In the genomic region with DNA sequence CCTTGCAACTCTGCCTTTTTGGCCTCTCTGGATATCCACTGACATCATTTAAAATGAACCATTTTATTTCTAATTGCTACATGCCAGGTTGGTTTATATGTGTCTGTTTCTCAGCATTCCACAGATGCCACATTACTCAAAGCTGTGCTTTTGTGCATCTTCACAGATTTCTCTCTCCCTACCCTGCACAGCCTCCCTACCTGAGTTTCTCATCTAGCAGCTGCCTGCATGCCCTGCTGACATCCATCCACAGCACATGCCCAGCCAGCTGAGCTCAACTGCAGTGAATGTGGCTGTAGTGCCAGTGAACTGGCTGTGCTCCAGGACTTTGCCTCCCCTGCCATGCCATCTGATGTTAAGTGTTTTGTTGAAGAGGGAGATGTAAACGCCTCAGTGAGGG, we compare ENCODE assay signal across 13 cellular contexts. TPM values are rescaled to one million over a fixed set of nuclear protein-coding genes. Genes with fewer than 3 reads are reported as not detected.
DNase-seq lines count a peak whose midpoint lies in the region; ATAC-seq and TF ChIP-seq lines count a peak whose summit lies in the region.
"Had no signal": no experiment of that assay in that cellular context is flagged by ENCODE, and none has a peak within 500 bp of the region (broad histone marks: within the 10 kb centered on the region; RNA-seq: fewer than 3 reads in every experiment).

No MANE protein-coding gene starts in this region.

- no peak for ATAC-seq in GM23338
- ATAC-seq: gastroesophageal sphincter, sciatic nerve had no signal

- H3K27ac ChIP-seq in GM23338 (ENCODE audit: low read depth) (no peak overlapping the region), suprapubic skin (no peak overlapping the region)

- no peak overlapping the region for H3K4me2 ChIP-seq in GM23338

- H3K4me3 Mint-ChIP-seq in brain (no peak overlapping the region), GM23338 (no peak overlapping the region)
- no peak overlapping the region for H3K4me3 Mint-ChIP-seq in activated naive CD4-positive, alpha-beta T cell treated with anti-CD3 and anti-CD28 coated beads for 36 hours
- H3K4me3 Mint-ChIP-seq: memory B cell had no signal

- peaks cover 100% of the 10 kb centered on the region for H3K79me2 ChIP-seq in GM23338 (replicated peaks; ENCODE audit: insufficient read depth)

- H3K27me3 Mint-ChIP-seq in brain: no peaks in the 10 kb centered on the region
- no peaks in the 10 kb centered on the region for H3K27me3 Mint-ChIP-seq in GM23338 (ENCODE audit: insufficient read depth, low read depth, poor library complexity)
- H3K27me3 Mint-ChIP-seq in activated naive CD4-positive, alpha-beta T cell treated with anti-CD3 and anti-CD28 coated beads for 36 hours (ENCODE audit: low read depth): no peaks in the 10 kb centered on the region
- H3K27me3 Mint-ChIP-seq: memory B cell had no signal

- H3K36me3 ChIP-seq in GM23338 (ENCODE audit: insufficient read depth) (no peaks in the 10 kb centered on the region), suprapubic skin (no peaks in the 10 kb centered on the region)
- H3K36me3 ChIP-seq: gastroesophageal sphincter had no signal

- no peak for TF ChIP-seq EP300 in suprapubic skin (IDR thresholded peaks at IDR 0.05)

- H3K27me3 ChIP-seq in GM23338 (ENCODE audit: insufficient read depth) (no peaks in the 10 kb centered on the region), suprapubic skin (no peaks in the 10 kb centered on the region)
- H3K27me3 ChIP-seq: gastroesophageal sphincter had no signal

- peaks cover 75% of the 10 kb centered on the region for H3K4me1 Mint-ChIP-seq in brain
- H3K4me1 Mint-ChIP-seq in GM23338: peaks cover 49% of the 10 kb centered on the region
- peaks cover 13% of the 10 kb centered on the region for H3K4me1 Mint-ChIP-seq in activated naive CD4-positive, alpha-beta T cell treated with anti-CD3 and anti-CD28 coated beads for 36 hours (ENCODE audit: low read depth)

- no peaks in the 10 kb centered on the region for H3K9me3 ChIP-seq in suprapubic skin
- H3K9me3 ChIP-seq: gastroesophageal sphincter had no signal

- no peaks in the 10 kb centered on the region for H3F3A ChIP-seq in GM23338 (replicated peaks; ENCODE audit: low read depth)

- H3K36me3 Mint-ChIP-seq in brain: no peaks in the 10 kb centered on the region
- H3K36me3 Mint-ChIP-seq in GM23338 (ENCODE audit: low read depth): no peaks in the 10 kb centered on the region; the same call in 2 of the 3 replicates
- peaks cover 1% of the 10 kb centered on the region for H3K36me3 Mint-ChIP-seq in activated naive CD4-positive, alpha-beta T cell treated with anti-CD3 and anti-CD28 coated beads for 36 hours (ENCODE audit: low read depth)

- intact Hi-C loops in activated naive CD4-positive, alpha-beta T cell treated with anti-CD3 and anti-CD28 coated beads for 36 hours (cut with micrococcal nuclease): no loop called here

- H4K20me1 ChIP-seq in GM23338 (replicated peaks; ENCODE audit: insufficient read depth): peaks cover 10% of the 10 kb centered on the region

- H3K9me3 Mint-ChIP-seq in brain: no peaks in the 10 kb centered on the region
- H3K9me3 Mint-ChIP-seq in GM23338: no peaks in the 10 kb centered on the region
- H3K9me3 Mint-ChIP-seq in activated naive CD4-positive, alpha-beta T cell treated with anti-CD3 and anti-CD28 coated beads for 36 hours: no peaks in the 10 kb centered on the region
- H3K9me3 Mint-ChIP-seq: memory B cell had no signal

- DNase-seq in DMS79 (lab: John Stamatoyannopoulos, UW) (peak; percentile 97), NCI-H1694 (lab: John Stamatoyannopoulos, UW) (peak; percentile 80), myocyte (ENCODE audit: low read depth) (peak; percentile 53), Kasumi-1 (lab: John Stamatoyannopoulos, UW) (no peak), GM23338 (ENCODE audit: low spot score) (no peak), suprapubic skin (ENCODE audit: low spot score in 2 of 2) (no peak)
- DNase-seq in activated naive CD4-positive, alpha-beta T cell treated with anti-CD3 and anti-CD28 coated beads for 36 hours: no peak
- DNase-seq: activated naive CD4-positive, alpha-beta T cell treated with anti-CD3 and anti-CD28 coated beads, Interleukin-2, amount 50 U/mL, for 16 hours; dermis blood vessel endothelial cell had no signal

- no peak overlapping the region for H3K4me3 ChIP-seq in GM23338
- H3K4me3 ChIP-seq in suprapubic skin: no peak overlapping the region
- H3K4me3 ChIP-seq: gastroesophageal sphincter had no signal

- no peak for TF ChIP-seq POLR2A in suprapubic skin (IDR thresholded peaks at IDR 0.05)

- TF ChIP-seq CTCF in brain (conservative IDR thresholded peaks at IDR 0.05) (no peak), GM23338 (conservative IDR thresholded peaks at IDR 0.05; ENCODE audit: low read depth in 2 of 2) (no peak), suprapubic skin (IDR thresholded peaks at IDR 0.05) (no peak)

- CTCF ChIA-PET in activated naive CD4-positive, alpha-beta T cell treated with anti-CD3 and anti-CD28 coated beads for 36 hours (lab: Charles Lee): no interaction called here

- H2AFZ ChIP-seq in GM23338: no peak overlapping the region

- 47% methylated on average over 1 of the region's 1 CpG for WGBS in suprapubic skin

- H3K27ac Mint-ChIP-seq in brain: peak overlapping the region in 3 of 5 experiments; percentile 11 to 83 (median 34)
- H3K27ac Mint-ChIP-seq in GM23338: no peak overlapping the region
- H3K27ac Mint-ChIP-seq in activated naive CD4-positive, alpha-beta T cell treated with anti-CD3 and anti-CD28 coated beads for 36 hours: no peak overlapping the region
- H3K27ac Mint-ChIP-seq: memory B cell had no signal

- H3K9me2 ChIP-seq in GM23338 (ENCODE audit: insufficient read depth): no peaks in the 10 kb centered on the region

- H3K4me1 ChIP-seq in GM23338 (ENCODE audit: insufficient read depth): peaks cover 35% of the 10 kb centered on the region
- H3K4me1 ChIP-seq in suprapubic skin: peaks cover 41% of the 10 kb centered on the region

TF ChIP-seq in GM23338, 12 proteins besides CTCF, POLR2A, EP300 and RAD21:
- TF ChIP-seq ZNF114 (CRISPR knock-in tag; IDR thresholded peaks at IDR 0.05) (no peak), CREB1 (CRISPR knock-in tag; IDR thresholded peaks at IDR 0.05; ENCODE audit: low read depth) (no peak)

RNA-seq across cellular contexts. Expression of a gene that starts 44.5 kb away (rescaled TPM):
- 76.0 TPM for polyA plus RNA-seq in brain (ENCODE audit: insufficient read depth, low read depth, low replicate concordance)
- 31.4 and 35.7 TPM in 2 replicates for total RNA-seq in myocyte
- 32.0 TPM for polyA plus RNA-seq in myocyte (2012)
- total RNA-seq in GM23338 (2014; rRNA removed; shearing (Covaris generic)): 66.7 and 92.3 TPM in 2 replicates
- polyA plus RNA-seq in GM23338 (2016; fragmentation: Nextera tagmentation; extraction: Ambion mirVana): 34.6 and 35.7 TPM in 2 replicates
- total RNA-seq in suprapubic skin: 100 to 1,000 TPM in 2 of 4 donors, 10 to 100 TPM in 2; 64.1 to 152 (median 90.2) TPM
- 10 to 100 TPM; 52.9 to 57.0 TPM for total RNA-seq in activated naive CD4-positive, alpha-beta T cell treated with anti-CD3 and anti-CD28 coated beads for 36 hours

RNA-seq across cellular contexts. Expression of a gene that starts 44.7 kb away (rescaled TPM):
- polyA plus RNA-seq in brain (ENCODE audit: insufficient read depth, low read depth, low replicate concordance) (0.64 TPM), GM23338 (2016; fragmentation: Nextera tagmentation; extraction: Ambion mirVana) (1.3 and 1.8 TPM in 2 replicates)
- total RNA-seq in myocyte (0.26 and 0.29 TPM in 2 replicates), suprapubic skin (under 1 TPM in 3 of 4 donors, not detected in 1; 0.29 to 0.72 (median 0.42) TPM)
- 1.2 TPM for polyA plus RNA-seq in myocyte (2012)
- 0.16 and 1.2 TPM in 2 replicates for total RNA-seq in GM23338 (2014; rRNA removed; shearing (Covaris generic))
- not detected for total RNA-seq in activated naive CD4-positive, alpha-beta T cell treated with anti-CD3 and anti-CD28 coated beads for 36 hours

Comparison
In these comparisons a context has a peak if more than half of its experiments do, and no peak if none do; other contexts are left out.
1. DNase-seq: peak in DMS79 (single experiment), NCI-H1694 (single experiment) and myocyte (single experiment); none in Kasumi-1 (0 of 2), GM23338 (single experiment), suprapubic skin (0 of 2) and activated naive CD4-positive, alpha-beta T cell treated with anti-CD3 and anti-CD28 coated beads for 36 hours (single experiment).
2. H3K27ac Mint-ChIP-seq: peak in brain (3 of 5); none in GM23338 (single experiment) and activated naive CD4-positive, alpha-beta T cell treated with anti-CD3 and anti-CD28 coated beads for 36 hours (single experiment).